In genomic region chr6:31321005-31321707, GRCh38 we compare ENCODE assay signal across 18 cellular contexts. TPM values are rescaled to one million over a fixed set of nuclear protein-coding genes. Genes with fewer than 3 reads are reported as not detected.
DNase-seq lines count a peak whose midpoint lies in the region; ATAC-seq and TF ChIP-seq lines count a peak whose summit lies in the region.
"Had no signal": no experiment of that assay in that cellular context is flagged by ENCODE, and none has a peak within 500 bp of the region (broad histone marks: within the 10 kb centered on the region; RNA-seq: fewer than 3 reads in every experiment).

No MANE protein-coding gene starts in this region.

- intact Hi-C loops in mammary epithelial cell (cut with micrococcal nuclease), result no loop called here
- intact Hi-C loops in MCF 10A (cut with micrococcal nuclease), result no loop called here
- intact Hi-C loops in activated T-helper 1 cell treated with anti-CD3 and anti-CD28 coated beads, Interleukin-12 subunit alpha, Interleukin-12 subunit beta, Interleukin-2, Interleukin-4 antibody, amounts not matched to agents 30 ng/mL and 10 ng/mL and 1 ng/mL, durations not matched to agents 14 hours and 24 hours and 36 hours (cut with micrococcal nuclease), result no loop called here

- H4K20me1 ChIP-seq in mammary epithelial cell (ENCODE audit: insufficient read depth, low read length), result no peaks in the 10 kb centered on the region
- H4K20me1 ChIP-seq: BLaER1 treated with 17β-estradiol and CSF1 and Interleukin-3, amounts not matched to agents 10 nM and 100 nM had no signal

- POLR2A ChIA-PET in MCF 10A (lab: Yijun Ruan, JAX), result interaction anchor here (0.7 to 1.5 kb wide), 2 partner anchors 75 to 180 kb away, joined by 4 to 5 read pairs; no protein-coding TSS in a partner anchor

- in situ Hi-C loops in mammary epithelial cell (cut with MboI; ENCODE audit: low sequenced_read_pairs in 2 of 2), result no loop called here

- dilution Hi-C loops in mammary epithelial cell (cut with HindIII; ENCODE audit: low sequenced_read_pairs), result no loop called here

- no peaks in the 10 kb centered on the region for H3K36me3 Mint-ChIP-seq in MCF 10A (ENCODE audit: insufficient read depth, unreplicated experiment)
- no peaks in the 10 kb centered on the region for H3K36me3 Mint-ChIP-seq in activated T-helper 1 cell treated with anti-CD3 and anti-CD28 coated beads, Interleukin-12 subunit alpha, Interleukin-12 subunit beta, Interleukin-2, Interleukin-4 antibody, amounts not matched to agents 30 ng/mL and 10 ng/mL and 1 ng/mL, durations not matched to agents 14 hours and 24 hours and 36 hours (ENCODE audit: low read depth)
- H3K36me3 Mint-ChIP-seq: CD8-positive, alpha-beta T cell had no signal

- no peak overlapping the region for H3K4me2 ChIP-seq in mammary epithelial cell (ENCODE audit: insufficient read depth, low read depth, low read length)
- H3K4me2 ChIP-seq: A549; BLaER1 treated with 17β-estradiol and CSF1 and Interleukin-3, amounts not matched to agents 10 nM and 100 nM had no signal

- no peak overlapping the region for H2AFZ ChIP-seq in mammary epithelial cell (ENCODE audit: low read depth, low read length)

- no peaks in the 10 kb centered on the region for H3K9me3 Mint-ChIP-seq in MCF 10A (ENCODE audit: unreplicated experiment)
- no peaks in the 10 kb centered on the region for H3K9me3 Mint-ChIP-seq in activated T-helper 1 cell treated with anti-CD3 and anti-CD28 coated beads, Interleukin-12 subunit alpha, Interleukin-12 subunit beta, Interleukin-2, Interleukin-4 antibody, amounts not matched to agents 30 ng/mL and 10 ng/mL and 1 ng/mL, durations not matched to agents 14 hours and 24 hours and 36 hours
- H3K9me3 Mint-ChIP-seq: CD4-positive, alpha-beta T cell had no signal

- CTCF ChIA-PET in mammary epithelial cell (lab: Charles Lee; ENCODE audit: low non-redundant PET), result no interaction called here
- CTCF ChIA-PET in MCF 10A (lab: Yijun Ruan, JAX), result interaction anchor here (0.7 kb wide), 1 partner anchor 31 kb away, joined by 4 read pairs; no protein-coding TSS in a partner anchor

- H3K4me1 ChIP-seq in mammary epithelial cell (ENCODE audit: insufficient read depth, low read length), result no peaks in the 10 kb centered on the region
- H3K4me1 ChIP-seq: A549; BLaER1 treated with 17β-estradiol and CSF1 and Interleukin-3, amounts not matched to agents 10 nM and 100 nM; Caco-2 had no signal

- ATAC-seq in HG03045 (IDR thresholded peaks at IDR 0.05; ENCODE audit: unreplicated experiment), result no peak
- ATAC-seq: A549; CD8-positive, alpha-beta T cell had no signal

- H3K9me3 ChIP-seq in mammary epithelial cell (replicated peaks; ENCODE audit: insufficient read depth, low read length), result no peaks in the 10 kb centered on the region
- H3K9me3 ChIP-seq: A549; BLaER1 treated with 17β-estradiol and CSF1 and Interleukin-3, amounts not matched to agents 10 nM and 100 nM; Caco-2 had no signal

- no peaks in the 10 kb centered on the region for H3K27me3 ChIP-seq in mammary epithelial cell (ENCODE audit: insufficient read depth, low read length)
- H3K27me3 ChIP-seq: BLaER1 treated with 17β-estradiol and CSF1 and Interleukin-3, amounts not matched to agents 10 nM and 100 nM had no signal

- H3K27ac ChIP-seq in mammary epithelial cell (ENCODE audit: insufficient read depth, low read depth, low read length), result no peak overlapping the region
- H3K27ac ChIP-seq: 22Rv1; A549; BLaER1 treated with 17β-estradiol and CSF1 and Interleukin-3, amounts not matched to agents 10 nM and 100 nM; C4-2B had no signal

- peaks cover 49% of the 10 kb centered on the region for H3K27me3 Mint-ChIP-seq in MCF 10A (ENCODE audit: insufficient read depth, unreplicated experiment)
- H3K27me3 Mint-ChIP-seq in activated T-helper 1 cell treated with anti-CD3 and anti-CD28 coated beads, Interleukin-12 subunit alpha, Interleukin-12 subunit beta, Interleukin-2, Interleukin-4 antibody, amounts not matched to agents 30 ng/mL and 10 ng/mL and 1 ng/mL, durations not matched to agents 14 hours and 24 hours and 36 hours (ENCODE audit: insufficient read depth), result peaks cover 31% of the 10 kb centered on the region

- H3K4me3 ChIP-seq in mammary epithelial cell (replicated peaks in 1 of 3; ENCODE audit: insufficient read depth in 1 of 3, low read depth in 2 of 3, low read length in 3 of 3) (no peak overlapping the region), epithelial cell of esophagus (ENCODE audit: low read length) (no peak overlapping the region)
- H3K4me3 ChIP-seq: A549; BLaER1 treated with 17β-estradiol and CSF1 and Interleukin-3, amounts not matched to agents 10 nM and 100 nM had no signal

- TF ChIP-seq CTCF in mammary epithelial cell (conservative IDR thresholded peaks at IDR 0.05 in 1 of 2, IDR thresholded peaks at IDR 0.05 in 1 of 2; ENCODE audit: extremely low read depth in 1 of 2, insufficient read depth in 1 of 2, low read depth in 1 of 2, low read length in 2 of 2) (no peak), MCF 10A (IDR thresholded peaks at IDR 0.05; ENCODE audit: unreplicated experiment) (no peak), epithelial cell of esophagus (IDR thresholded peaks at IDR 0.05; ENCODE audit: insufficient read depth, low read depth, low read length, missing control alignments) (no peak)

- H3K27ac Mint-ChIP-seq in MCF 10A (ENCODE audit: low read depth, unreplicated experiment), result no peak overlapping the region
- H3K27ac Mint-ChIP-seq in activated T-helper 1 cell treated with anti-CD3 and anti-CD28 coated beads, Interleukin-12 subunit alpha, Interleukin-12 subunit beta, Interleukin-2, Interleukin-4 antibody, amounts not matched to agents 30 ng/mL and 10 ng/mL and 1 ng/mL, durations not matched to agents 14 hours and 24 hours and 36 hours, result no peak overlapping the region
- H3K27ac Mint-ChIP-seq: B cell; CD4-positive, alpha-beta T cell; CD8-positive, alpha-beta T cell had no signal

- no peaks in the 10 kb centered on the region for H3K79me2 ChIP-seq in mammary epithelial cell (ENCODE audit: insufficient read depth, low read length)

- WGBS in mammary epithelial cell (ENCODE audit: low coverage, missing lambda C conversion rate), result 0% methylated on average over 1 of the region's 1 CpG

- DNase-seq in mammary epithelial cell, result peak; percentile 78
- no peak for DNase-seq in MCF 10A (ENCODE audit: unreplicated experiment)
- DNase-seq in epithelial cell of esophagus (ENCODE audit: low read depth), result peak; percentile 47
- peak; percentile 21 for DNase-seq in kidney tubule cell (ENCODE audit: low spot score)
- no peak for DNase-seq in activated T-helper 1 cell treated with anti-CD3 and anti-CD28 coated beads, Interleukin-12 subunit alpha, Interleukin-12 subunit beta, Interleukin-2, Interleukin-4 antibody, amounts not matched to agents 30 ng/mL and 10 ng/mL and 1 ng/mL, durations not matched to agents 14 hours and 24 hours and 36 hours (ENCODE audit: low spot score)
- DNase-seq: AML-193; Caco-2; Calu3; CD4-positive, alpha-beta T cell; CD8-positive, alpha-beta T cell; DMS79 treated with DMSO at 0.1 percent for 48 hours; GF-D8 had no signal

- H3K4me1 Mint-ChIP-seq in MCF 10A (ENCODE audit: insufficient read depth, unreplicated experiment), result no peaks in the 10 kb centered on the region
- no peaks in the 10 kb centered on the region for H3K4me1 Mint-ChIP-seq in activated T-helper 1 cell treated with anti-CD3 and anti-CD28 coated beads, Interleukin-12 subunit alpha, Interleukin-12 subunit beta, Interleukin-2, Interleukin-4 antibody, amounts not matched to agents 30 ng/mL and 10 ng/mL and 1 ng/mL, durations not matched to agents 14 hours and 24 hours and 36 hours (ENCODE audit: low read depth)
- H3K4me1 Mint-ChIP-seq: B cell had no signal

- H3K4me3 Mint-ChIP-seq in MCF 10A (ENCODE audit: unreplicated experiment), result no peak overlapping the region
- no peak overlapping the region for H3K4me3 Mint-ChIP-seq in activated T-helper 1 cell treated with anti-CD3 and anti-CD28 coated beads, Interleukin-12 subunit alpha, Interleukin-12 subunit beta, Interleukin-2, Interleukin-4 antibody, amounts not matched to agents 30 ng/mL and 10 ng/mL and 1 ng/mL, durations not matched to agents 14 hours and 24 hours and 36 hours
- H3K4me3 Mint-ChIP-seq: B cell; CD4-positive, alpha-beta T cell; CD8-positive, alpha-beta T cell had no signal

- H3K36me3 ChIP-seq in mammary epithelial cell (ENCODE audit: insufficient read depth, low read length), result no peaks in the 10 kb centered on the region
- H3K36me3 ChIP-seq: BLaER1 treated with 17β-estradiol and CSF1 and Interleukin-3, amounts not matched to agents 10 nM and 100 nM had no signal

- no peak overlapping the region for H3K9ac ChIP-seq in mammary epithelial cell (ENCODE audit: insufficient read depth, low read length)
- H3K9ac ChIP-seq: BLaER1 treated with 17β-estradiol and CSF1 and Interleukin-3, amounts not matched to agents 10 nM and 100 nM had no signal

- BruUV-seq in mammary epithelial cell (replicated peaks; lab: Mats Ljungman, UMichigan), result no TSS peak
- BruUV-seq in MCF 10A (replicated peaks; lab: Mats Ljungman, UMichigan), result no TSS peak

RNA-seq across cellular contexts. Expression of gene HLA-B, which starts 35.8 kb away (rescaled TPM):
- total RNA-seq in mammary epithelial cell (100 to 1,000 TPM in 1 of 2 donors, 10 to 100 TPM in 1; 65.3 to 181 TPM), MCF 10A (2022) (87.4 and 180 TPM in 2 replicates)
- 95.3 TPM for polyA plus RNA-seq in mammary epithelial cell
- polyA minus RNA-seq in mammary epithelial cell, result 53.0 TPM
- 3,770 and 3,814 TPM in 2 replicates for total RNA-seq in activated T-helper 1 cell treated with anti-CD3 and anti-CD28 coated beads, Interleukin-12 subunit alpha, Interleukin-12 subunit beta, Interleukin-2, Interleukin-4 antibody, amounts not matched to agents 30 ng/mL and 10 ng/mL and 1 ng/mL, durations not matched to agents 14 hours and 24 hours and 36 hours

RNA-seq across cellular contexts. Expression of gene HLA-C, which starts 49.3 kb away (rescaled TPM):
- total RNA-seq in mammary epithelial cell (100 to 1,000 TPM in 1 of 2 donors, 10 to 100 TPM in 1; 82.5 to 256 TPM), MCF 10A (2022) (151 and 228 TPM in 2 replicates)
- 265 TPM for polyA plus RNA-seq in mammary epithelial cell
- 171 TPM for polyA minus RNA-seq in mammary epithelial cell
- 944 and 984 TPM in 2 replicates for total RNA-seq in activated T-helper 1 cell treated with anti-CD3 and anti-CD28 coated beads, Interleukin-12 subunit alpha, Interleukin-12 subunit beta, Interleukin-2, Interleukin-4 antibody, amounts not matched to agents 30 ng/mL and 10 ng/mL and 1 ng/mL, durations not matched to agents 14 hours and 24 hours and 36 hours

Comparison
In these comparisons a context has a peak if more than half of its experiments do, and no peak if none do; other contexts are left out.
1. DNase-seq: peak in mammary epithelial cell (single experiment), epithelial cell of esophagus (single experiment) and kidney tubule cell (single experiment); none in MCF 10A (single experiment) and activated T-helper 1 cell treated with anti-CD3 and anti-CD28 coated beads, Interleukin-12 subunit alpha, Interleukin-12 subunit beta, Interleukin-2, Interleukin-4 antibody, amounts not matched to agents 30 ng/mL and 10 ng/mL and 1 ng/mL, durations not matched to agents 14 hours and 24 hours and 36 hours (single experiment).
2. RNA of gene HLA-B, which starts 35.8 kb away (total RNA-seq): 3,770 to 3,814 TPM in activated T-helper 1 cell treated with anti-CD3 and anti-CD28 coated beads, Interleukin-12 subunit alpha, Interleukin-12 subunit beta, Interleukin-2, Interleukin-4 antibody, amounts not matched to agents 30 ng/mL and 10 ng/mL and 1 ng/mL, durations not matched to agents 14 hours and 24 hours and 36 hours; 65.3 to 181 TPM in mammary epithelial cell and 87.4 to 180 TPM in MCF 10A; every median in the first group is over 10 times any median in the second.